Comparison of ENCODE assay signal across 31 cellular contexts in genomic region chr1:115116511-115116910, GRCh38.
"Had no signal": no experiment of that assay in that cellular context is flagged by ENCODE, and none has a peak within 500 bp of the region (broad histone marks: within the 10 kb centered on the region; RNA-seq: fewer than 3 reads in every experiment).

No MANE protein-coding gene starts in this region.

- H3K27ac Mint-ChIP-seq: activated CD8-positive, alpha-beta T cell treated with anti-CD3 and anti-CD28 coated beads for 36 hours; activated naive CD8-positive, alpha-beta T cell treated with anti-CD3 and anti-CD28 coated beads for 36 hours; activated T-cell treated with anti-CD3 and anti-CD28 coated beads, Interleukin-2, amount 50 U/mL, for 72 hours; activated T-helper 17 cell treated with anti-CD3 and anti-CD28 coated beads, Interleukin-2, amount 50 U/mL, for 72 hours had no signal

- H3K4me1 Mint-ChIP-seq: activated naive CD8-positive, alpha-beta T cell treated with anti-CD3 and anti-CD28 coated beads for 36 hours; activated T-helper 17 cell treated with anti-CD3 and anti-CD28 coated beads, Interleukin-2, amount 50 U/mL, for 72 hours; central memory CD8-positive, alpha-beta T cell had no signal

- H3K27ac ChIP-seq: ascending aorta, cardiac muscle cell, KMS-11, WERI-Rb-1 had no signal

- H3K27me3 ChIP-seq: ascending aorta, cardiac muscle cell had no signal

- H3K9me3 ChIP-seq: ascending aorta had no signal

- H3K36me3 ChIP-seq: ascending aorta, cardiac muscle cell, WERI-Rb-1 had no signal

- H3K4me3 Mint-ChIP-seq: activated CD8-positive, alpha-beta T cell treated with anti-CD3 and anti-CD28 coated beads for 36 hours; activated naive CD8-positive, alpha-beta T cell treated with anti-CD3 and anti-CD28 coated beads for 36 hours; activated T-cell treated with anti-CD3 and anti-CD28 coated beads, Interleukin-2, amount 50 U/mL, for 72 hours; activated T-helper 17 cell treated with anti-CD3 and anti-CD28 coated beads, Interleukin-2, amount 50 U/mL, for 72 hours; central memory CD8-positive, alpha-beta T cell had no signal

- H3K4me3 ChIP-seq: ascending aorta, cardiac muscle cell had no signal

- DNase-seq: activated CD4-positive, alpha-beta T cell treated with anti-CD3 and anti-CD28 coated beads for 1 hour; activated CD4-positive, alpha-beta T cell treated with anti-CD3 and anti-CD28 coated beads for 48 hours; activated CD4-positive, CD25-positive, alpha-beta regulatory T cell; activated CD8-positive, alpha-beta T cell treated with anti-CD3 and anti-CD28 coated beads for 36 hours; activated effector memory CD4-positive, alpha-beta T cell treated with anti-CD3 and anti-CD28 coated beads, Interleukin-2, amount 50 U/mL, for 16 hours; activated naive CD4-positive, alpha-beta T cell; activated naive CD4-positive, alpha-beta T cell treated with anti-CD3 and anti-CD28 coated beads, Interleukin-2, amount 50 U/mL, for 16 hours; activated naive CD8-positive, alpha-beta T cell treated with anti-CD3 and anti-CD28 coated beads for 36 hours; activated T-cell treated with anti-CD3 and anti-CD28 coated beads, Interleukin-2, amount 50 U/mL, for 1 hour; activated T-cell treated with anti-CD3 and anti-CD28 coated beads, Interleukin-2, amount 50 U/mL, for 72 hours; amniotic stem cell; MM.1S; MV-4-11; NCI-H1092; NCI-H1694; NCI-H1930; NCI-H2081 treated with DMSO at 0.1 percent for 48 hours; NCI-H345; NCI-H526 treated with DMSO at 0.1 percent for 48 hours; NCI-H774; Right ventricle myocardium superior; SW 1271; T-helper 1 cell; T-helper 2 cell; T-helper 9 cell; WERI-Rb-1 had no signal

- H3K9me3 Mint-ChIP-seq: activated T-helper 17 cell treated with anti-CD3 and anti-CD28 coated beads, Interleukin-2, amount 50 U/mL, for 72 hours had no signal

- H3K9ac ChIP-seq: KMS-11 had no signal
